10 cellular contexts compared by ENCODE assay signal in genomic region chr6:97014595-97014994, GRCh38.
"Had no signal": no experiment of that assay in that cellular context is flagged by ENCODE, and none has a peak within 500 bp of the region (broad histone marks: within the 10 kb centered on the region; RNA-seq: fewer than 3 reads in every experiment).

No MANE protein-coding gene starts in this region.

- H3K9ac ChIP-seq: GM23248 had no signal

- ATAC-seq: HCT116 had no signal

- DNase-seq: GM23248, GOT3, H7, HFFc6, IMR-90, KG1 had no signal

- H3K27ac ChIP-seq: GM23248 had no signal

- H3K4me3 ChIP-seq: GM23248, HAP-1 had no signal

- FAIRE-seq: HTR-8/SVneo, K562 had no signal

- H3K4me1 ChIP-seq: HAP-1 had no signal

- H3K36me3 ChIP-seq: HAP-1 had no signal
